1 cellular context compared by ENCODE assay signal in the genomic region with DNA sequence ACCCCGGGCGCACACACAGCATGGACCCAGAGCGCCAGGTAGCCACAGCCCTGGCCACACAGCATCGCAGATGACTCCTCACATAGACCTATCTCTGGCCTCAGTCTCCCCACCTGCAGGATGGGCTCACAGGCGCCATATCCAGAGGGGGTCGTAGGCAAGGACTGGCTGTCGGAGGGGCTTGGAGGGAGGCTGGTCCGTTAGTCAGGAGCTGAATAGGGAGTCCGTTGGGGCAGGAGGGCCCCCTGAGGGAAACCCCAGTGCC.
TF ChIP-seq lines count a peak whose summit lies in the region.

No MANE protein-coding gene starts in this region.

TF ChIP-seq in K562, 482 proteins besides CTCF, POLR2A, EP300 and RAD21:
- TF ChIP-seq KDM1A (IDR thresholded peaks at IDR 0.05) (peak in 1 of 2 experiments; percentile 42; a peak in 2 of 4 replicates), BCOR (IDR thresholded peaks at IDR 0.05) (peak; percentile 70), TRIM24 (IDR thresholded peaks at IDR 0.05) (no peak), BRF1 (IDR thresholded peaks at IDR 0.05; ENCODE audit: borderline replicate concordance, extremely low read depth, insufficient read length) (no peak), HDAC8 (tag; IDR thresholded peaks at IDR 0.05) (no peak), NR4A1 (CRISPR knock-in tag; IDR thresholded peaks at IDR 0.05) (no peak), NR4A1 (tag; IDR thresholded peaks at IDR 0.05) (no peak)
- TF ChIP-seq, protein P1, sequence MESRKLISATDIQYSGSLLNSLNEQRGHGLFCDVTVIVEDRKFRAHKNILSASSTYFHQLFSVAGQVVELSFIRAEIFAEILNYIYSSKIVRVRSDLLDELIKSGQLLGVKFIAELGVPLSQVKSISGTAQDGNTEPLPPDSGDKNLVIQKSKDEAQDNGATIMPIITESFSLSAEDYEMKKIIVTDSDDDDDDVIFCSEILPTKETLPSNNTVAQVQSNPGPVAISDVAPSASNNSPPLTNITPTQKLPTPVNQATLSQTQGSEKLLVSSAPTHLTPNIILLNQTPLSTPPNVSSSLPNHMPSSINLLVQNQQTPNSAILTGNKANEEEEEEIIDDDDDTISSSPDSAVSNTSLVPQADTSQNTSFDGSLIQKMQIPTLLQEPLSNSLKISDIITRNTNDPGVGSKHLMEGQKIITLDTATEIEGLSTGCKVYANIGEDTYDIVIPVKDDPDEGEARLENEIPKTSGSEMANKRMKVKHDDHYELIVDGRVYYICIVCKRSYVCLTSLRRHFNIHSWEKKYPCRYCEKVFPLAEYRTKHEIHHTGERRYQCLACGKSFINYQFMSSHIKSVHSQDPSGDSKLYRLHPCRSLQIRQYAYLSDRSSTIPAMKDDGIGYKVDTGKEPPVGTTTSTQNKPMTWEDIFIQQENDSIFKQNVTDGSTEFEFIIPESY (CRISPR knock-in tag; IDR thresholded peaks at IDR 0.05): peak; percentile 69
